ENCODE assay signal across 2 cellular contexts in the genomic region with DNA sequence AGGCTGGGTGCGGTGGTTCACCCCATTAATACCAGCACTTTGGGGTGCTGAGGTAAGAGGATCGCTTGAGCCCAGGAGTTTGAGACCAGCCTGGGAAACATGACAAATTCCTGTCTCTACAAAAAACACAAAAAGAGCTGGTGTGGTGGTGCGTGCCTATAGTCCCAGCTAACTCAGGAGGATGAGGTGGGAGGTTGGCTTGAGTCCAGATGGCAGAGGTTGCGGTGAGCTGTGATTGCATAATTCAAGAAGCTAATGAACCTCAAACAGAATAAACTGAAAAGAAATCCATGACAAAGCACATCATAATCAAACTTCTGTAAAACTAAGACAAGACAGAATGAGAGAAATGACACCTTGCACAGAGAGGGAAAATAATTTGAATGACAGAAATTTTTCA.
TF ChIP-seq lines count a peak whose summit lies in the region.

No MANE protein-coding gene starts in this region.

TF ChIP-seq in endothelial cell of umbilical vein, 7 proteins besides CTCF, POLR2A, EP300 and RAD21:
- TF ChIP-seq, protein P1, sequence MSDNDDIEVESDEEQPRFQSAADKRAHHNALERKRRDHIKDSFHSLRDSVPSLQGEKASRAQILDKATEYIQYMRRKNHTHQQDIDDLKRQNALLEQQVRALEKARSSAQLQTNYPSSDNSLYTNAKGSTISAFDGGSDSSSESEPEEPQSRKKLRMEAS (IDR thresholded peaks at IDR 0.05; ENCODE audit: insufficient read depth, insufficient read length) = no peak
- TF ChIP-seq POLR2AphosphoS5 (IDR thresholded peaks at IDR 0.05; ENCODE audit: insufficient read depth, low read depth, low read length) = no peak

TF ChIP-seq in SK-N-SH, 30 proteins besides CTCF, POLR2A, EP300 and RAD21:
- TF ChIP-seq POLR2AphosphoS5 (IDR thresholded peaks at IDR 0.05; ENCODE audit: low read depth, low read length) (no peak), YY1 (IDR thresholded peaks at IDR 0.05; ENCODE audit: low read depth) (no peak), GABPA (IDR thresholded peaks at IDR 0.05; ENCODE audit: low read depth) (no peak), FOXJ3 (CRISPR knock-in tag; IDR thresholded peaks at IDR 0.05) (no peak), EZH2phosphoT487 (IDR thresholded peaks at IDR 0.05; ENCODE audit: borderline replicate concordance, low read depth) (no peak), FOSL2 (IDR thresholded peaks at IDR 0.05; ENCODE audit: borderline replicate concordance, low read depth) (no peak), TAF1 (IDR thresholded peaks at IDR 0.05; ENCODE audit: borderline replicate concordance, low read depth, low read length) (no peak), CHD2 (IDR thresholded peaks at IDR 0.05; ENCODE audit: low read length, partially characterized antibody) (no peak), SIN3A (IDR thresholded peaks at IDR 0.05; ENCODE audit: borderline replicate concordance, low read depth, low read length) (no peak), RCOR1 (IDR thresholded peaks at IDR 0.05; ENCODE audit: low read length) (no peak), TEAD4 (IDR thresholded peaks at IDR 0.05; ENCODE audit: borderline replicate concordance, insufficient read depth) (no peak), ELF1 (IDR thresholded peaks at IDR 0.05) (no peak)
- TF ChIP-seq, protein P2, sequence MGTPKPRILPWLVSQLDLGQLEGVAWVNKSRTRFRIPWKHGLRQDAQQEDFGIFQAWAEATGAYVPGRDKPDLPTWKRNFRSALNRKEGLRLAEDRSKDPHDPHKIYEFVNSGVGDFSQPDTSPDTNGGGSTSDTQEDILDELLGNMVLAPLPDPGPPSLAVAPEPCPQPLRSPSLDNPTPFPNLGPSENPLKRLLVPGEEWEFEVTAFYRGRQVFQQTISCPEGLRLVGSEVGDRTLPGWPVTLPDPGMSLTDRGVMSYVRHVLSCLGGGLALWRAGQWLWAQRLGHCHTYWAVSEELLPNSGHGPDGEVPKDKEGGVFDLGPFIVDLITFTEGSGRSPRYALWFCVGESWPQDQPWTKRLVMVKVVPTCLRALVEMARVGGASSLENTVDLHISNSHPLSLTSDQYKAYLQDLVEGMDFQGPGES (IDR thresholded peaks at IDR 0.05; ENCODE audit: low read depth, low read length) = no peak
- TF ChIP-seq, protein P3, sequence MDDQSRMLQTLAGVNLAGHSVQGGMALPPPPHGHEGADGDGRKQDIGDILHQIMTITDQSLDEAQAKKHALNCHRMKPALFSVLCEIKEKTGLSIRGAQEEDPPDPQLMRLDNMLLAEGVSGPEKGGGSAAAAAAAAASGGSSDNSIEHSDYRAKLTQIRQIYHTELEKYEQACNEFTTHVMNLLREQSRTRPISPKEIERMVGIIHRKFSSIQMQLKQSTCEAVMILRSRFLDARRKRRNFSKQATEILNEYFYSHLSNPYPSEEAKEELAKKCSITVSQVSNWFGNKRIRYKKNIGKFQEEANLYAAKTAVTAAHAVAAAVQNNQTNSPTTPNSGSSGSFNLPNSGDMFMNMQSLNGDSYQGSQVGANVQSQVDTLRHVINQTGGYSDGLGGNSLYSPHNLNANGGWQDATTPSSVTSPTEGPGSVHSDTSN (IDR thresholded peaks at IDR 0.05) = no peak
- TF ChIP-seq, protein P4, sequence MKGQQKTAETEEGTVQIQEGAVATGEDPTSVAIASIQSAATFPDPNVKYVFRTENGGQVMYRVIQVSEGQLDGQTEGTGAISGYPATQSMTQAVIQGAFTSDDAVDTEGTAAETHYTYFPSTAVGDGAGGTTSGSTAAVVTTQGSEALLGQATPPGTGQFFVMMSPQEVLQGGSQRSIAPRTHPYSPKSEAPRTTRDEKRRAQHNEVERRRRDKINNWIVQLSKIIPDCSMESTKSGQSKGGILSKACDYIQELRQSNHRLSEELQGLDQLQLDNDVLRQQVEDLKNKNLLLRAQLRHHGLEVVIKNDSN (IDR thresholded peaks at IDR 0.05; ENCODE audit: borderline replicate concordance, low read depth) = no peak
- TF ChIP-seq, protein P5, sequence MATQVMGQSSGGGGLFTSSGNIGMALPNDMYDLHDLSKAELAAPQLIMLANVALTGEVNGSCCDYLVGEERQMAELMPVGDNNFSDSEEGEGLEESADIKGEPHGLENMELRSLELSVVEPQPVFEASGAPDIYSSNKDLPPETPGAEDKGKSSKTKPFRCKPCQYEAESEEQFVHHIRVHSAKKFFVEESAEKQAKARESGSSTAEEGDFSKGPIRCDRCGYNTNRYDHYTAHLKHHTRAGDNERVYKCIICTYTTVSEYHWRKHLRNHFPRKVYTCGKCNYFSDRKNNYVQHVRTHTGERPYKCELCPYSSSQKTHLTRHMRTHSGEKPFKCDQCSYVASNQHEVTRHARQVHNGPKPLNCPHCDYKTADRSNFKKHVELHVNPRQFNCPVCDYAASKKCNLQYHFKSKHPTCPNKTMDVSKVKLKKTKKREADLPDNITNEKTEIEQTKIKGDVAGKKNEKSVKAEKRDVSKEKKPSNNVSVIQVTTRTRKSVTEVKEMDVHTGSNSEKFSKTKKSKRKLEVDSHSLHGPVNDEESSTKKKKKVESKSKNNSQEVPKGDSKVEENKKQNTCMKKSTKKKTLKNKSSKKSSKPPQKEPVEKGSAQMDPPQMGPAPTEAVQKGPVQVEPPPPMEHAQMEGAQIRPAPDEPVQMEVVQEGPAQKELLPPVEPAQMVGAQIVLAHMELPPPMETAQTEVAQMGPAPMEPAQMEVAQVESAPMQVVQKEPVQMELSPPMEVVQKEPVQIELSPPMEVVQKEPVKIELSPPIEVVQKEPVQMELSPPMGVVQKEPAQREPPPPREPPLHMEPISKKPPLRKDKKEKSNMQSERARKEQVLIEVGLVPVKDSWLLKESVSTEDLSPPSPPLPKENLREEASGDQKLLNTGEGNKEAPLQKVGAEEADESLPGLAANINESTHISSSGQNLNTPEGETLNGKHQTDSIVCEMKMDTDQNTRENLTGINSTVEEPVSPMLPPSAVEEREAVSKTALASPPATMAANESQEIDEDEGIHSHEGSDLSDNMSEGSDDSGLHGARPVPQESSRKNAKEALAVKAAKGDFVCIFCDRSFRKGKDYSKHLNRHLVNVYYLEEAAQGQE (IDR thresholded peaks at IDR 0.05; ENCODE audit: low read depth, low read length) = no peak
- TF ChIP-seq, protein P1 (IDR thresholded peaks at IDR 0.05; ENCODE audit: low read depth) = no peak
- TF ChIP-seq, protein P6, sequence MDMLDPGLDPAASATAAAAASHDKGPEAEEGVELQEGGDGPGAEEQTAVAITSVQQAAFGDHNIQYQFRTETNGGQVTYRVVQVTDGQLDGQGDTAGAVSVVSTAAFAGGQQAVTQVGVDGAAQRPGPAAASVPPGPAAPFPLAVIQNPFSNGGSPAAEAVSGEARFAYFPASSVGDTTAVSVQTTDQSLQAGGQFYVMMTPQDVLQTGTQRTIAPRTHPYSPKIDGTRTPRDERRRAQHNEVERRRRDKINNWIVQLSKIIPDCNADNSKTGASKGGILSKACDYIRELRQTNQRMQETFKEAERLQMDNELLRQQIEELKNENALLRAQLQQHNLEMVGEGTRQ (IDR thresholded peaks at IDR 0.05; ENCODE audit: borderline replicate concordance, low read depth, low read length) = no peak
